In the genomic region with DNA sequence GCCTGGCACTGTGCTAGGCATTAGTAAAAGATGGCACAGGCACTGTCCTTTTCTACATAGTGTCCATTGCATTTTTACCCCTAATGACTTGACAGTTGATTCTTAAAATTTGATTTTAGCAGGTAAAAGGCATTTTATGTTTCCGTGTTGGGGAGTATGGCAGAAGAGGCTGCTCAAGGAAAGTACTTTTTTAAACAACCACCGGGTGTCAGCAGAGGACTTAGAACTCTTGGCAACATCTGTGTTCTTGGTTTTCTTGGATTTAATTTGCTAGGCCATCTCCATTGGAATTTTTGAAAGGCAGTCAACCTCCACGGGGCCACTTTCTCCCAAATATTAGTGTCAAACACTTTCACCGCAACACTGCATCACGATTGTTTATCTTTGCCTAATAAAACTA, we compare ENCODE assay signal across 10 cellular contexts.
DNase-seq lines count a peak whose midpoint lies in the region; ATAC-seq, FAIRE-seq and TF ChIP-seq lines count a peak whose summit lies in the region.
"Had no signal": no experiment of that assay in that cellular context is flagged by ENCODE, and none has a peak within 500 bp of the region (broad histone marks: within the 10 kb centered on the region; RNA-seq: fewer than 3 reads in every experiment).

No MANE protein-coding gene starts in this region.

- H3K9me1 ChIP-seq in keratinocyte (ENCODE audit: control insufficient read depth, extremely low read depth, insufficient read depth, low read length), result no peaks in the 10 kb centered on the region

- no peak overlapping the region for H3K4me3 Mint-ChIP-seq in stimulated activated naive CD8-positive, alpha-beta T cell treated with anti-CD3 and anti-CD28 coated beads, Interleukin-15, amount 100 ng/mL, for 72 hours
- H3K4me3 Mint-ChIP-seq: CD4-positive, CD25-positive, alpha-beta regulatory T cell had no signal

- H3K9ac ChIP-seq in keratinocyte (ENCODE audit: control insufficient read depth, extremely low read depth, insufficient read depth, low read length), result no peak overlapping the region

- H3K9me3 Mint-ChIP-seq in stimulated activated naive CD8-positive, alpha-beta T cell treated with anti-CD3 and anti-CD28 coated beads, Interleukin-15, amount 100 ng/mL, for 72 hours, result no peaks in the 10 kb centered on the region

- TF ChIP-seq POLR2A in Peyer's patch (IDR thresholded peaks at IDR 0.05), result no peak

- H2AFZ ChIP-seq in keratinocyte (ENCODE audit: control insufficient read depth, low read length), result no peak overlapping the region

- H3K27ac Mint-ChIP-seq in stimulated activated naive CD8-positive, alpha-beta T cell treated with anti-CD3 and anti-CD28 coated beads, Interleukin-15, amount 100 ng/mL, for 72 hours, result no peak overlapping the region
- H3K27ac Mint-ChIP-seq: CD4-positive, CD25-positive, alpha-beta regulatory T cell had no signal

- H3K4me1 ChIP-seq in keratinocyte (ENCODE audit: control insufficient read depth, extremely low read depth, insufficient read depth, low read length) (peaks cover 4% of the 10 kb centered on the region), Peyer's patch (no peaks in the 10 kb centered on the region)

- no peaks in the 10 kb centered on the region for H4K20me1 ChIP-seq in keratinocyte (ENCODE audit: control insufficient read depth, extremely low read depth, insufficient read depth, low read length)

- ATAC-seq in esophagus mucosa, result no peak
- ATAC-seq in stimulated activated naive CD8-positive, alpha-beta T cell treated with anti-CD3 and anti-CD28 coated beads, Interleukin-15, amount 100 ng/mL, for 72 hours, result no peak

- H3K36me3 ChIP-seq in keratinocyte (ENCODE audit: control insufficient read depth in 2 of 2, extremely low read depth in 1 of 2, insufficient read depth in 2 of 2, low read length in 2 of 2), result no peaks in the 10 kb centered on the region
- H3K36me3 ChIP-seq in Peyer's patch, result no peaks in the 10 kb centered on the region

- peak; percentile 75 for FAIRE-seq in keratinocyte (lab: Jason Lieb, UNC)

- DNase-seq in NCI-H2196 (lab: John Stamatoyannopoulos, UW; ENCODE audit: unreplicated experiment), result peak; percentile 14
- no peak for DNase-seq in NCI-H2196 treated with DMSO at 0.1 percent for 48 hours (lab: John Stamatoyannopoulos, UW; ENCODE audit: unreplicated experiment)
- DNase-seq in LNCaP clone FGC (ENCODE audit: low read depth), result peak; percentile 23
- DNase-seq in keratinocyte (ENCODE audit: low read depth, low spot score), result no peak
- DNase-seq in Peyer's patch, result no peak
- no peak for DNase-seq in stimulated activated naive CD8-positive, alpha-beta T cell treated with anti-CD3 and anti-CD28 coated beads, Interleukin-15, amount 100 ng/mL, for 72 hours
- DNase-seq: right cardiac atrium had no signal

- H3K27me3 Mint-ChIP-seq in stimulated activated naive CD8-positive, alpha-beta T cell treated with anti-CD3 and anti-CD28 coated beads, Interleukin-15, amount 100 ng/mL, for 72 hours, result no peaks in the 10 kb centered on the region

- H3K4me1 Mint-ChIP-seq in stimulated activated naive CD8-positive, alpha-beta T cell treated with anti-CD3 and anti-CD28 coated beads, Interleukin-15, amount 100 ng/mL, for 72 hours, result no peaks in the 10 kb centered on the region

- H3K27ac ChIP-seq in VCaP (no peak overlapping the region), keratinocyte (ENCODE audit: control insufficient read depth, insufficient read depth, low read length) (no peak overlapping the region), Peyer's patch (no peak overlapping the region)

- TF ChIP-seq CTCF in LNCaP clone FGC (IDR thresholded peaks at IDR 0.05; ENCODE audit: control insufficient read depth, extremely low read depth, insufficient read depth) (peak; percentile 53), VCaP (conservative IDR thresholded peaks at IDR 0.05) (peak; percentile 70), keratinocyte (optimal IDR thresholded peaks at IDR 0.05 in 1 of 3, IDR thresholded peaks at IDR 0.05 in 1 of 3, conservative IDR thresholded peaks at IDR 0.05 in 1 of 3; ENCODE audit: extremely low read depth in 1 of 3, insufficient read depth in 2 of 3, low read length in 3 of 3) (peak; percentile 45 to 47 (median 46)), Peyer's patch (IDR thresholded peaks at IDR 0.05) (peak in 3 of 6 experiments; percentile 39 to 55 (median 44))

- H3K4me2 ChIP-seq in keratinocyte (ENCODE audit: control insufficient read depth, extremely low read depth, insufficient read depth, low read depth, low read length), result no peak overlapping the region

- no peak overlapping the region for H3K4me3 ChIP-seq in LNCaP clone FGC (ENCODE audit: low read depth, low read length)
- H3K4me3 ChIP-seq in keratinocyte (ENCODE audit: control insufficient read depth in 2 of 3, extremely low read depth in 1 of 3, insufficient read depth in 2 of 3, low read depth in 1 of 3, low read length in 3 of 3), result no peak overlapping the region
- no peak overlapping the region for H3K4me3 ChIP-seq in Peyer's patch

- no peaks in the 10 kb centered on the region for H3K9me3 ChIP-seq in keratinocyte (ENCODE audit: control insufficient read depth, low read depth, low read length)
- H3K9me3 ChIP-seq in Peyer's patch, result no peaks in the 10 kb centered on the region

- H3K27me3 ChIP-seq in keratinocyte (ENCODE audit: control insufficient read depth, extremely low read depth, insufficient read depth, low read length), result no peaks in the 10 kb centered on the region
- H3K27me3 ChIP-seq in Peyer's patch, result no peaks in the 10 kb centered on the region

- dilution Hi-C loops in keratinocyte (cut with MboI; ENCODE audit: extremely low pct_ligation_motif_present, low sequenced_read_pairs), result no loop called here

- H3K79me2 ChIP-seq in keratinocyte (ENCODE audit: control insufficient read depth, insufficient read depth, low read length), result no peaks in the 10 kb centered on the region

Comparison
In these comparisons a context has a peak if more than half of its experiments do, and no peak if none do; other contexts are left out.
1. DNase-seq: peak in NCI-H2196 (single experiment) and LNCaP clone FGC (single experiment); none in NCI-H2196 treated with DMSO at 0.1 percent for 48 hours (single experiment), keratinocyte (single experiment), Peyer's patch (0 of 3) and stimulated activated naive CD8-positive, alpha-beta T cell treated with anti-CD3 and anti-CD28 coated beads, Interleukin-15, amount 100 ng/mL, for 72 hours (0 of 2).